In the genomic region with DNA sequence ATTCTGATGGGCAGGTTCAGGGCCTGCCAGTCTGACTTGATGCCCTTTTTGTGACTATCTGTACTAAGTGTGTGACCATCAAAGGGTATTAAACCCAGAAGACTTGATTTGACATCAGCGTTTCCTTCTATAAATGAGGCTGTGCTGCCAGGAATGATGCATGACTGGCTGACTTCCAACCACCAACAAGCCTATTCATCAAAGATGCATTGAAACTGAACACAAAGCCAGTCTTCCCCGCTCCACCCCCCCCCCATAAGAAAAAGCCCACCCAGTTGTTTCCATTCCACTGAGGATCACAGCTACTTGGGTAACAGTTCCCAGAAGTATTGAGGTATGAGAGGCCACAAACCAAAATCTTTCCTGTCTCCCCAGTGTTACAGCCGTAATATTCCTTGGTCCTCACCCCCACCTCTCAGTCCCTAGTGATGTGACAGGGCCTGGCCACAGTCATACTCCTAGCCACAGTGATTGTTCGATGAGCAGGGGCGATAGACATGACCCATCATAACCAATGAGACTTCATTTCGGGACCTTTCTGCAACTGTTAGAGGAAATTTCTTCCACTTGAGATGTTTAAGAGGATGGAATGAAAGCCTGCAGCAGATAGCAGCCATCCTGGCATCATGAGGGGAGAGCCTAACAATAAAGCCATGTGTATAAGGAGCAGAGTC, we compare ENCODE assay signal across 9 cellular contexts. TPM values are rescaled to one million over a fixed set of nuclear protein-coding genes. Genes with fewer than 3 reads are reported as not detected.
DNase-seq lines count a peak whose midpoint lies in the region; TF ChIP-seq lines count a peak whose summit lies in the region.
"Had no signal": no experiment of that assay in that cellular context is flagged by ENCODE, and none has a peak within 500 bp of the region (broad histone marks: within the 10 kb centered on the region; RNA-seq: fewer than 3 reads in every experiment).

No MANE protein-coding gene starts in this region.

- H3K9me3 Mint-ChIP-seq in activated naive CD8-positive, alpha-beta T cell treated with anti-CD3 and anti-CD28 coated beads for 36 hours, result no peaks in the 10 kb centered on the region

- no peaks in the 10 kb centered on the region for H3K27me3 Mint-ChIP-seq in activated naive CD8-positive, alpha-beta T cell treated with anti-CD3 and anti-CD28 coated beads for 36 hours

- peaks cover 49% of the 10 kb centered on the region for H3K4me1 Mint-ChIP-seq in activated naive CD8-positive, alpha-beta T cell treated with anti-CD3 and anti-CD28 coated beads for 36 hours

- TF ChIP-seq CTCF in suprapubic skin (IDR thresholded peaks at IDR 0.05), result no peak

- no peak for TF ChIP-seq POLR2A in suprapubic skin (IDR thresholded peaks at IDR 0.05)

- 71% methylated on average over 6 of the region's 6 CpGs for WGBS in suprapubic skin

- peak overlapping the region; percentile 78 for H3K27ac Mint-ChIP-seq in activated naive CD8-positive, alpha-beta T cell treated with anti-CD3 and anti-CD28 coated beads for 36 hours

- H3K4me3 ChIP-seq in suprapubic skin, result no peak overlapping the region

- H3K36me3 ChIP-seq in suprapubic skin, result no peaks in the 10 kb centered on the region

- TF ChIP-seq EP300 in suprapubic skin (IDR thresholded peaks at IDR 0.05), result no peak

- H3K27ac ChIP-seq in suprapubic skin, result peak overlapping the region; percentile 62

- no peaks in the 10 kb centered on the region for H3K27me3 ChIP-seq in suprapubic skin

- H3K4me3 Mint-ChIP-seq in activated naive CD8-positive, alpha-beta T cell treated with anti-CD3 and anti-CD28 coated beads for 36 hours, result no peak overlapping the region

- peak; percentile 70 for DNase-seq in activated CD8-positive, alpha-beta memory T cell treated with anti-CD3 and anti-CD28 coated beads, Interleukin-2, amount 50 U/mL, for 48 hours
- DNase-seq in activated CD8-positive, alpha-beta memory T cell treated with anti-CD3 and anti-CD28 coated beads, Interleukin-2, amount 50 U/mL, for 4 hours, result no peak
- DNase-seq in activated naive CD8-positive, alpha-beta T cell treated with anti-CD3 and anti-CD28 coated beads for 36 hours, result no peak
- DNase-seq in lung microvascular endothelial cell (ENCODE audit: low read depth in 2 of 2) (peak; percentile 65 to 81), suprapubic skin (ENCODE audit: low spot score in 2 of 2) (peak in 1 of 2 donors; percentile 59), NCI-H1694 (lab: John Stamatoyannopoulos, UW) (no peak), dedifferentiated amniotic fluid mesenchymal stem cell (ENCODE audit: extremely low spot score) (no peak), mucosa of gallbladder (ENCODE audit: low spot score) (no peak)
- DNase-seq: T-helper 9 cell had no signal

- peaks cover 4% of the 10 kb centered on the region for H3K36me3 Mint-ChIP-seq in activated naive CD8-positive, alpha-beta T cell treated with anti-CD3 and anti-CD28 coated beads for 36 hours

- H3K9me3 ChIP-seq in suprapubic skin, result no peaks in the 10 kb centered on the region

- peaks cover 48% of the 10 kb centered on the region for H3K4me1 ChIP-seq in suprapubic skin

RNA-seq across cellular contexts. Expression of a gene that starts 22.6 kb away (rescaled TPM):
- 1 to 10 TPM; 2.4 TPM for total RNA-seq in activated naive CD8-positive, alpha-beta T cell treated with anti-CD3 and anti-CD28 coated beads for 36 hours
- 42.3 and 43.4 TPM in 2 replicates for total RNA-seq in lung microvascular endothelial cell
- 10 to 100 TPM; 11.2 to 27.0 (median 17.8) TPM for total RNA-seq in suprapubic skin
- total RNA-seq in mucosa of gallbladder, result 60.4 TPM

Comparison
In these comparisons a context has a peak if more than half of its experiments do, and no peak if none do; other contexts are left out.
1. DNase-seq: peak in activated CD8-positive, alpha-beta memory T cell treated with anti-CD3 and anti-CD28 coated beads, Interleukin-2, amount 50 U/mL, for 48 hours (single experiment) and lung microvascular endothelial cell (2 of 2); none in activated CD8-positive, alpha-beta memory T cell treated with anti-CD3 and anti-CD28 coated beads, Interleukin-2, amount 50 U/mL, for 4 hours (single experiment), activated naive CD8-positive, alpha-beta T cell treated with anti-CD3 and anti-CD28 coated beads for 36 hours (single experiment), NCI-H1694 (single experiment), dedifferentiated amniotic fluid mesenchymal stem cell (single experiment) and mucosa of gallbladder (single experiment).